In the genomic region with DNA sequence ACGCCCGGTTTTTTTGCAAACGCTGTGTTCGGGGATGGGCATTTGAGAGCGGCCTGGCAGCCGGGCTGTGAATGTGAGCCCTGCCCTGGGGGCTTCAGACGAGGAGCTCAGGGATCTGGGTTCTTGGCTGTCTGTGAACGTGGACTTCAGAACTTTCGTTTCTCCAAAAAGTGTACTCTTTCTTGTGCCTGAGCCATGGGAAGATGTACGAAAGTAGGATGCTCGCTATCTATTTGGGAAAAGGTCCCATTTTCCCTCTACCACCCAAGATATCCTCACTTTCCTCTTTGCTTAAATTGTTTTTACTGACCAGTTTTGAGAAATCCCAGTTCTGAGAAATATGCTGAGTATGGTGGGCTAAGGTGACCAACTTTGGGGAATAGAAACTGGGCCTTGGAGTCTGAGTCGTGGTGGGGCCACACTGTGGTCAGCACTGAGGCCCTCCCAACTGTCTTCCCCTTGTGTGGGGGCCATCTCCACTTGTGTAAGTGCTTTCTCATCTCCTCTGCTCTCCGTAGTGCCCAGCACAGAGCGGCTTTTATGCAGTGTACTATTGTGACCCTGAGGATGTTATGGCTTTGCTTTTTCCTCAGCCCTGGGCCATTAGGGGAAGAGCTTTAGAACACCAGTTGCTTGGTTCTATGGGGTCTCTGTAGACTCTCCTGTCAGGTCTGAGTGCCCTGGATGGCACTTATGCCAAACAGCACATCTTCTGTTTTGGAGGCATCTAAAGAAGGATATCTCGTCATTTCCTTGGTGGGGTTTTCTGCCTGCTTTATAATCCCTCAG, we compare ENCODE assay signal across 8 cellular contexts. TPM values are rescaled to one million over a fixed set of nuclear protein-coding genes. Genes with fewer than 3 reads are reported as not detected.
DNase-seq lines count a peak whose midpoint lies in the region; ATAC-seq, FAIRE-seq and TF ChIP-seq lines count a peak whose summit lies in the region.

No MANE protein-coding gene starts in this region.

- CTCF ChIA-PET in CD4-positive, alpha-beta memory T cell (lab: Charles Lee; ENCODE audit: partially characterized antibody) = interaction anchor here (1.1 to 2.9 kb wide), 3 partner anchors 19 to 36 kb away, joined by 4 to 15 read pairs (median 5); no protein-coding TSS in a partner anchor

- H3K27ac Mint-ChIP-seq in CD4-positive, alpha-beta memory T cell = peak overlapping the region; percentile 94 to 98 (median 96)
- H3K27ac Mint-ChIP-seq in activated naive CD8-positive, alpha-beta T cell treated with anti-CD3 and anti-CD28 coated beads, Interleukin-2, amount 50 U/mL, for 24 hours = peak overlapping the region; percentile 89

- DNase-seq in CD4-positive, alpha-beta memory T cell = no peak
- DNase-seq in activated naive CD8-positive, alpha-beta T cell treated with anti-CD3 and anti-CD28 coated beads, Interleukin-2, amount 50 U/mL, for 24 hours = no peak
- no peak for DNase-seq in kidney

- peak overlapping the region; percentile 60 to 90 for H3K9ac ChIP-seq in kidney (ENCODE audit: low read length in 2 of 2)

- H3K27me3 ChIP-seq in CD4-positive, alpha-beta memory T cell (ENCODE audit: insufficient read depth, low read length) = no peaks in the 10 kb centered on the region
- no peaks in the 10 kb centered on the region for H3K27me3 ChIP-seq in thymus (ENCODE audit: control insufficient read depth, insufficient read depth)

- no peaks in the 10 kb centered on the region for H3K9me3 ChIP-seq in CD4-positive, alpha-beta memory T cell (ENCODE audit: control insufficient read depth in 1 of 2, low read length in 2 of 2)
- no peaks in the 10 kb centered on the region for H3K9me3 ChIP-seq in kidney (ENCODE audit: control insufficient read depth in 1 of 2, low read length in 2 of 2)
- H3K9me3 ChIP-seq in thymus (ENCODE audit: control insufficient read depth) = no peaks in the 10 kb centered on the region

- TF ChIP-seq CTCF in kidney (IDR thresholded peaks at IDR 0.05; ENCODE audit: borderline replicate concordance, extremely low read depth, insufficient read depth) = no peak

- peak overlapping the region; percentile 89 to 94 for H3K4me3 ChIP-seq in CD4-positive, alpha-beta memory T cell (ENCODE audit: low read length in 2 of 2)
- peak overlapping the region; percentile 90 to 97 for H3K4me3 ChIP-seq in kidney (ENCODE audit: low read length in 2 of 2)
- H3K4me3 ChIP-seq in thymus (ENCODE audit: low read length) = peak overlapping the region; percentile 97

- no peaks in the 10 kb centered on the region for H3K9me3 Mint-ChIP-seq in CD4-positive, alpha-beta memory T cell
- H3K9me3 Mint-ChIP-seq in activated naive CD8-positive, alpha-beta T cell treated with anti-CD3 and anti-CD28 coated beads, Interleukin-2, amount 50 U/mL, for 24 hours = no peaks in the 10 kb centered on the region

- WGBS in thymus = 28% methylated on average over 15 of the region's 15 CpGs

- no peaks in the 10 kb centered on the region for H3K27me3 Mint-ChIP-seq in CD4-positive, alpha-beta memory T cell
- no peaks in the 10 kb centered on the region for H3K27me3 Mint-ChIP-seq in activated naive CD8-positive, alpha-beta T cell treated with anti-CD3 and anti-CD28 coated beads, Interleukin-2, amount 50 U/mL, for 24 hours

- POLR2A ChIA-PET in CD4-positive, alpha-beta memory T cell (lab: Charles Lee; ENCODE audit: partially characterized antibody) = interaction anchor here (1.0 to 11.9 kb wide), 7 partner anchors 8 to 445 kb away, joined by 3 to 119 read pairs (median 10); partner anchors contain the start of genes NUDCD3 and PGAM2

- no peak for FAIRE-seq in kidney (lab: Jason Lieb, UNC)

- peaks cover 10% of the 10 kb centered on the region for H3K36me3 ChIP-seq in CD4-positive, alpha-beta memory T cell (ENCODE audit: insufficient read depth, low read length)
- H3K36me3 ChIP-seq in kidney (ENCODE audit: control insufficient read depth in 1 of 2, insufficient read depth in 2 of 2, low read length in 2 of 2) (peaks cover 9 to 12% of the 10 kb centered on the region in 2 donors), thymus (ENCODE audit: control insufficient read depth, insufficient read depth) (peaks cover 26% of the 10 kb centered on the region)

- peaks cover 18 to 40% of the 10 kb centered on the region in 2 donors for H3K36me3 Mint-ChIP-seq in CD4-positive, alpha-beta memory T cell
- peaks cover 35% of the 10 kb centered on the region for H3K36me3 Mint-ChIP-seq in activated naive CD8-positive, alpha-beta T cell treated with anti-CD3 and anti-CD28 coated beads, Interleukin-2, amount 50 U/mL, for 24 hours (ENCODE audit: low read depth)

- ATAC-seq in HG03520 (IDR thresholded peaks at IDR 0.05; ENCODE audit: unreplicated experiment) (peak; percentile 7), GM18517 (IDR thresholded peaks at IDR 0.05; ENCODE audit: unreplicated experiment) (no peak), GM21447 (IDR thresholded peaks at IDR 0.05; ENCODE audit: unreplicated experiment) (no peak), HG02798 (IDR thresholded peaks at IDR 0.05; ENCODE audit: poor library complexity, unreplicated experiment) (no peak)
- no peak for ATAC-seq in activated naive CD8-positive, alpha-beta T cell treated with anti-CD3 and anti-CD28 coated beads, Interleukin-2, amount 50 U/mL, for 24 hours

- peak overlapping the region; percentile 89 to 96 (median 93) for H3K4me3 Mint-ChIP-seq in CD4-positive, alpha-beta memory T cell
- H3K4me3 Mint-ChIP-seq in activated naive CD8-positive, alpha-beta T cell treated with anti-CD3 and anti-CD28 coated beads, Interleukin-2, amount 50 U/mL, for 24 hours = peak overlapping the region; percentile 90

- intact Hi-C loops in CD4-positive, alpha-beta memory T cell (cut with micrococcal nuclease) = no loop called here
- intact Hi-C loops in kidney (cut with DNase I) = no loop called here

- H3K4me1 Mint-ChIP-seq in CD4-positive, alpha-beta memory T cell = peaks cover 32 to 74% (median 59%) of the 10 kb centered on the region in 4 donors
- H3K4me1 Mint-ChIP-seq in activated naive CD8-positive, alpha-beta T cell treated with anti-CD3 and anti-CD28 coated beads, Interleukin-2, amount 50 U/mL, for 24 hours = peaks cover 63% of the 10 kb centered on the region

- peaks cover 65% of the 10 kb centered on the region for H3K4me1 ChIP-seq in CD4-positive, alpha-beta memory T cell (ENCODE audit: insufficient read depth, low read length)
- peaks cover 13 to 26% of the 10 kb centered on the region in 2 donors for H3K4me1 ChIP-seq in kidney (ENCODE audit: control insufficient read depth in 1 of 2, insufficient read depth in 1 of 2, low read depth in 1 of 2, low read length in 2 of 2)
- peaks cover 24% of the 10 kb centered on the region for H3K4me1 ChIP-seq in thymus (ENCODE audit: control insufficient read depth, insufficient read depth, low read length)

- peak overlapping the region; percentile 96 for H3K27ac ChIP-seq in CD4-positive, alpha-beta memory T cell (ENCODE audit: low read depth, low read length)
- H3K27ac ChIP-seq in kidney (ENCODE audit: low read depth in 2 of 2, low read length in 2 of 2) = peak overlapping the region in 1 of 2 donors; percentile 91
- H3K27ac ChIP-seq in thymus (ENCODE audit: low read depth) = peak overlapping the region; percentile 84

RNA-seq across cellular contexts. Expression of gene DBNL, which starts 0.9 kb away (rescaled TPM):
- 100 to 1,000 TPM; 157 to 166 TPM for total RNA-seq in CD4-positive, alpha-beta memory T cell
- polyA plus RNA-seq in CD4-positive, alpha-beta memory T cell = 100 to 1,000 TPM; 177 to 250 TPM
- 103 TPM for total RNA-seq in kidney
- polyA plus RNA-seq in kidney (ENCODE audit: insufficient read depth, low read depth, low replicate concordance) (85.9 TPM), thymus (116 TPM)

RNA-seq across cellular contexts. Expression of gene PGAM2, which starts 19.9 kb away (rescaled TPM):
- total RNA-seq in CD4-positive, alpha-beta memory T cell = 1 to 10 TPM; 1.1 to 1.5 TPM
- not detected for polyA plus RNA-seq in CD4-positive, alpha-beta memory T cell
- 2.1 TPM for total RNA-seq in kidney
- polyA plus RNA-seq in kidney (ENCODE audit: insufficient read depth, low read depth, low replicate concordance) = 37.7 TPM
- 5.7 TPM for polyA plus RNA-seq in thymus

RNA-seq across cellular contexts. Expression of gene POLM, which starts 36.9 kb away (rescaled TPM):
- total RNA-seq in CD4-positive, alpha-beta memory T cell = 10 to 100 TPM; 64.8 to 67.2 TPM
- 10 to 100 TPM in 1 of 2 donors, 1 to 10 TPM in 1; 8.0 to 18.2 TPM for polyA plus RNA-seq in CD4-positive, alpha-beta memory T cell
- total RNA-seq in kidney = 41.4 TPM
- 16.3 TPM for polyA plus RNA-seq in kidney (ENCODE audit: insufficient read depth, low read depth, low replicate concordance)
- 38.6 TPM for polyA plus RNA-seq in thymus

RNA-seq across cellular contexts. Expression of gene SPDYE1, which starts 47.7 kb away (rescaled TPM):
- total RNA-seq in CD4-positive, alpha-beta memory T cell = under 1 TPM in 1 of 2 experiments, not detected in 1; 0.17 TPM
- under 1 TPM in 1 of 2 donors, not detected in 1; 0.49 TPM for polyA plus RNA-seq in CD4-positive, alpha-beta memory T cell
- not detected for total RNA-seq in kidney
- not detected for polyA plus RNA-seq in kidney (ENCODE audit: insufficient read depth, low read depth, low replicate concordance)
- polyA plus RNA-seq in thymus = not detected

RNA-seq across cellular contexts. Expression of gene AEBP1, which starts 58.7 kb away (rescaled TPM):
- 1 to 10 TPM; 7.8 TPM for total RNA-seq in CD4-positive, alpha-beta memory T cell
- polyA plus RNA-seq in CD4-positive, alpha-beta memory T cell = 1 to 10 TPM in 1 of 2 donors, under 1 TPM in 1; 0.20 to 2.3 TPM
- 164 TPM for total RNA-seq in kidney
- 89.4 TPM for polyA plus RNA-seq in kidney (ENCODE audit: insufficient read depth, low read depth, low replicate concordance)
- polyA plus RNA-seq in thymus = 126 TPM
